Comparison of ENCODE assay signal across 17 cellular contexts in genomic region chr7:23135765-23136164, GRCh38. TPM values are rescaled to one million over a fixed set of nuclear protein-coding genes. Genes with fewer than 3 reads are reported as not detected.
A peak's percentile ranks its signal among the peaks of the same experiment; 100 is the strongest.
DNase-seq lines count a peak whose midpoint lies in the region; ATAC-seq, FAIRE-seq and TF ChIP-seq lines count a peak whose summit lies in the region.
"Had no signal": no experiment of that assay in that cellular context is flagged by ENCODE, and none has a peak within 500 bp of the region (broad histone marks: within the 10 kb centered on the region; RNA-seq: fewer than 3 reads in every experiment).

No MANE protein-coding gene starts in this region.

- POLR2A ChIA-PET in H1 (lab: Charles Lee; ENCODE audit: partially characterized antibody), result interaction anchor here (0.9 to 2.4 kb wide), 5 partner anchors 10 to 30 kb away, joined by 3 to 12 read pairs (median 5); partner anchors contain the start of gene KLHL7

- H4K91ac ChIP-seq in H9 (ENCODE audit: insufficient read length, low read depth, low read length) (no peak overlapping the region), H1 (replicated peaks; ENCODE audit: insufficient read length, low read length) (no peak overlapping the region), mesenchymal stem cell (ENCODE audit: low read length) (no peak overlapping the region)

- H2BK5ac ChIP-seq in H9 (ENCODE audit: insufficient read length, low read length), result no peak overlapping the region
- no peak overlapping the region for H2BK5ac ChIP-seq in H1 (ENCODE audit: low read depth, low read length)
- no peak overlapping the region for H2BK5ac ChIP-seq in mesenchymal stem cell (ENCODE audit: low read depth, low read length, poor library complexity, severe bottlenecking)

- CTCF ChIA-PET in H1 (lab: Charles Lee; ENCODE audit: partially characterized antibody), result interaction anchor here (0.9 to 1.3 kb wide), 2 partner anchors 9 to 13 kb away, joined by 4 read pairs; no protein-coding TSS in a partner anchor

- H3K27me3 ChIP-seq in GM23338 (ENCODE audit: insufficient read depth) (no peaks in the 10 kb centered on the region), H9 (ENCODE audit: insufficient read depth, low read length) (no peaks in the 10 kb centered on the region), H1 (replicated peaks in 1 of 4; ENCODE audit: control insufficient read depth in 3 of 4, extremely low read depth in 1 of 4, insufficient read depth in 3 of 4, low read length in 3 of 4) (no peaks in the 10 kb centered on the region), mesenchymal stem cell (ENCODE audit: control insufficient read depth in 1 of 2, insufficient read depth in 1 of 2, low read length in 2 of 2) (no peaks in the 10 kb centered on the region)
- H3K27me3 ChIP-seq: BE2C had no signal

- peak; percentile 45 for FAIRE-seq in H1 (lab: Jason Lieb, UNC)
- FAIRE-seq: GM12891 had no signal

- no CpG with 5 or more reads among the region's 1 CpG for WGBS in H9 (ENCODE audit: extremely low coverage, insufficient read length, low lambda C conversion rate)
- WGBS in H1 (ENCODE audit: extremely low coverage in 1 of 2, insufficient coverage in 1 of 2, insufficient read length in 1 of 2, insufficient replicate concordance in 2 of 2, low coverage in 1 of 2, low lambda C conversion rate in 2 of 2, missing lambda C conversion rate in 1 of 2), 2 experiments, result 58% methylated on average over 1 of the region's 1 CpG; no CpG with 5 or more reads in 1 of the 2 experiments
- 67% methylated on average over 1 of the region's 1 CpG for WGBS in mesenchymal stem cell

- H2BK12ac ChIP-seq in H9 (ENCODE audit: insufficient read length, low read depth, low read length) (no peak overlapping the region), H1 (ENCODE audit: low read depth, low read length) (no peak overlapping the region), mesenchymal stem cell (ENCODE audit: low read length in 2 of 2) (no peak overlapping the region)

- no peak for TF ChIP-seq POLR2A in H1 (IDR thresholded peaks at IDR 0.05; ENCODE audit: control extremely low read depth in 1 of 2, low read depth in 2 of 2, low read length in 2 of 2)

- H3K36me3 ChIP-seq in GM23338 (ENCODE audit: insufficient read depth), result no peaks in the 10 kb centered on the region; the same call in 1 of the 2 replicates
- H3K36me3 ChIP-seq in H1 (ENCODE audit: control insufficient read depth in 2 of 4, insufficient read depth in 4 of 4, low read length in 3 of 4), result peaks cover 0 to 16% (median under 1%) of the 10 kb centered on the region in 4 experiments; a peak in 4 of 8 replicates
- peaks cover 0 to 9% of the 10 kb centered on the region in 2 experiments for H3K36me3 ChIP-seq in mesenchymal stem cell (ENCODE audit: control insufficient read depth in 1 of 2, insufficient read depth in 2 of 2, low read depth in 1 of 2, low read length in 2 of 2)
- H3K36me3 ChIP-seq: BE2C had no signal

- TF ChIP-seq RAD21 in H1 (IDR thresholded peaks at IDR 0.05 in 1 of 2, conservative IDR thresholded peaks at IDR 0.05 in 1 of 2; ENCODE audit: low read depth in 2 of 2, low read length in 2 of 2), result no peak

- peaks cover 2% of the 10 kb centered on the region for H3K27me3 Mint-ChIP-seq in GM23338 (ENCODE audit: insufficient read depth, low read depth, poor library complexity)
- H3K27me3 Mint-ChIP-seq in H9 (ENCODE audit: low read depth), result no peaks in the 10 kb centered on the region

- H3K4me3 Mint-ChIP-seq in GM23338 (no peak overlapping the region), H9 (no peak overlapping the region)
- H3K4me3 Mint-ChIP-seq: CD14-positive monocyte; CD8-positive, alpha-beta T cell had no signal

- H4K8ac ChIP-seq in H9 (replicated peaks; ENCODE audit: insufficient read length, low read depth, low read length), result no peak overlapping the region
- H4K8ac ChIP-seq in H1 (ENCODE audit: extremely low read depth, insufficient read depth, low read length), result no peak overlapping the region
- no peak overlapping the region for H4K8ac ChIP-seq in mesenchymal stem cell (ENCODE audit: low read length)

- TF ChIP-seq CTCF in GM23338 (conservative IDR thresholded peaks at IDR 0.05; ENCODE audit: low read depth in 2 of 2) (no peak), H9 (conservative IDR thresholded peaks at IDR 0.05) (no peak), H1 (IDR thresholded peaks at IDR 0.05; ENCODE audit: control extremely low read depth in 1 of 3, insufficient read depth in 1 of 3, low read depth in 1 of 3, low read length in 3 of 3) (no peak)

- H3K9me3 Mint-ChIP-seq in GM23338 (peaks cover 4% of the 10 kb centered on the region; the same call in 1 of the 3 replicates), H9 (peaks cover 3 to 4% of the 10 kb centered on the region in 2 experiments; a peak in 2 of 5 replicates)

- TF ChIP-seq EP300 in H1 (IDR thresholded peaks at IDR 0.05; ENCODE audit: borderline replicate concordance in 1 of 2, low read depth in 2 of 2, low read length in 2 of 2), result no peak

- H3K4me1 ChIP-seq in GM23338 (ENCODE audit: insufficient read depth) (no peaks in the 10 kb centered on the region), H9 (ENCODE audit: insufficient read depth, low read length) (no peaks in the 10 kb centered on the region), H1 (replicated peaks in 1 of 4; ENCODE audit: control insufficient read depth in 3 of 4, insufficient read depth in 4 of 4, low read length in 3 of 4) (peaks cover 0 to 2% (median 2%) of the 10 kb centered on the region in 4 experiments; a peak in 3 of 7 replicates), mesenchymal stem cell (ENCODE audit: control insufficient read depth, insufficient read depth, low read depth, low read length) (no peaks in the 10 kb centered on the region)
- H3K4me1 ChIP-seq: BE2C had no signal

- H3K9me3 ChIP-seq in H9 (ENCODE audit: control insufficient read depth, low read depth, low read length) (no peaks in the 10 kb centered on the region), H1 (ENCODE audit: insufficient read depth in 2 of 2, low read depth in 1 of 2, low read length in 1 of 2) (0 out of 4 replicates have a peak, but pooled peaks cover 0 to 2% of the 10 kb centered on the region in 2 experiments), mesenchymal stem cell (ENCODE audit: control insufficient read depth, low read length) (no peaks in the 10 kb centered on the region)
- H3K9me3 ChIP-seq: BE2C had no signal

- H4K20me1 ChIP-seq in GM23338 (replicated peaks; ENCODE audit: insufficient read depth), result no peaks in the 10 kb centered on the region; the same call in 1 of the 2 replicates
- H4K20me1 ChIP-seq in H9 (ENCODE audit: control insufficient read depth, insufficient read depth, insufficient read length), result no peaks in the 10 kb centered on the region
- H4K20me1 ChIP-seq in H1 (replicated peaks in 1 of 2; ENCODE audit: control insufficient read depth in 1 of 2, insufficient read depth in 2 of 2, low read length in 2 of 2), result no peaks in the 10 kb centered on the region

- H3K4me1 Mint-ChIP-seq in GM23338 (peaks cover 15% of the 10 kb centered on the region), H9 (peaks cover 5 to 14% of the 10 kb centered on the region in 2 experiments)
- H3K4me1 Mint-ChIP-seq: CD14-positive monocyte had no signal

- H2BK120ac ChIP-seq in H9 (ENCODE audit: low read depth, low read length, poor library complexity, severe bottlenecking), result no peak overlapping the region
- no peak overlapping the region for H2BK120ac ChIP-seq in H1 (replicated peaks; ENCODE audit: low read depth, low read length)
- H2BK120ac ChIP-seq in mesenchymal stem cell (ENCODE audit: low read depth, low read length), result no peak overlapping the region

- H3K79me2 ChIP-seq in GM23338 (replicated peaks; ENCODE audit: insufficient read depth), result peaks cover 7% of the 10 kb centered on the region; the same call in 1 of the 2 replicates
- no peaks in the 10 kb centered on the region for H3K79me2 ChIP-seq in H9 (ENCODE audit: insufficient read depth, low read length)
- H3K79me2 ChIP-seq in H1 (ENCODE audit: control insufficient read depth in 1 of 2, insufficient read depth in 2 of 2, low read length in 2 of 2), result no peaks in the 10 kb centered on the region

- no peaks in the 10 kb centered on the region for H3K9me2 ChIP-seq in GM23338 (ENCODE audit: insufficient read depth)

- DNase-seq in GM23338 (ENCODE audit: low spot score) (no peak), H9 (no peak), H1 (ENCODE audit: low read depth in 1 of 2, low spot score in 2 of 2) (no peak), mesenchymal stem cell (peak; percentile 7), NCI-H2081 (lab: John Stamatoyannopoulos, UW) (no peak), C1 segment of cervical spinal cord (lab: John Stamatoyannopoulos, UW) (no peak), NCI-H446 treated with DMSO at 0.1 percent for 48 hours (lab: John Stamatoyannopoulos, UW) (no peak)
- DNase-seq: ACHN; BE2C; CD8-positive, alpha-beta T cell; COR-L47; DMS153; DMS79 treated with DMSO at 0.1 percent for 48 hours; EL; KBM-7 had no signal

- peak overlapping the region; percentile 17; the same call in 1 of the 2 replicates for H3K27ac Mint-ChIP-seq in GM23338
- peak overlapping the region; percentile 4 to 77 (median 59); a peak in 4 of 7 replicates for H3K27ac Mint-ChIP-seq in H9
- H3K27ac Mint-ChIP-seq: CD14-positive monocyte; CD8-positive, alpha-beta T cell had no signal

- H3K23ac ChIP-seq in H9 (ENCODE audit: insufficient read length, low read depth, low read length) (no peak overlapping the region), H1 (ENCODE audit: insufficient read length) (no peak overlapping the region), mesenchymal stem cell (ENCODE audit: low read length in 2 of 2) (no peak overlapping the region)

- H3K27ac ChIP-seq in GM23338 (ENCODE audit: low read depth), result no peak overlapping the region
- H3K27ac ChIP-seq in H9 (ENCODE audit: insufficient read length, low read depth, low read length), result peak overlapping the region; percentile 15
- no peak overlapping the region for H3K27ac ChIP-seq in H1 (ENCODE audit: low read depth, low read length)
- no peak overlapping the region for H3K27ac ChIP-seq in mesenchymal stem cell (ENCODE audit: low read length, poor library complexity, severe bottlenecking)

- H3K79me1 ChIP-seq in H9 (ENCODE audit: insufficient read depth, low read depth, low read length, poor library complexity, severe bottlenecking) (no peaks in the 10 kb centered on the region), H1 (ENCODE audit: low read depth, low read length) (no peaks in the 10 kb centered on the region), mesenchymal stem cell (replicated peaks; ENCODE audit: low read length, poor library complexity, severe bottlenecking) (no peaks in the 10 kb centered on the region)

- ATAC-seq in GM23338, result peak; percentile 58
- ATAC-seq: CD8-positive, alpha-beta T cell had no signal

- no peaks in the 10 kb centered on the region for H3F3A ChIP-seq in GM23338 (replicated peaks; ENCODE audit: low read depth)

- H3K9ac ChIP-seq in H9 (ENCODE audit: extremely low read depth, insufficient read length, low read length) (peak overlapping the region; percentile 44), H1 (replicated peaks in 1 of 4; ENCODE audit: extremely low read depth in 1 of 4, low read depth in 3 of 4, low read length in 3 of 4) (no peak overlapping the region), mesenchymal stem cell (ENCODE audit: low read length) (no peak overlapping the region)

- no peak overlapping the region for H3T11ph ChIP-seq in H9 (ENCODE audit: low read length)

- H3K36me3 Mint-ChIP-seq in GM23338 (ENCODE audit: low read depth) (peaks cover 23% of the 10 kb centered on the region), H9 (ENCODE audit: insufficient read depth in 1 of 3, low read depth in 3 of 3) (peaks cover 15 to 19% (median 16%) of the 10 kb centered on the region in 3 experiments; a peak in 6 of 7 replicates)

- H3K23me2 ChIP-seq in H9 (ENCODE audit: insufficient read length, low read depth, low read length, poor library complexity, severe bottlenecking), result no peaks in the 10 kb centered on the region
- no peaks in the 10 kb centered on the region for H3K23me2 ChIP-seq in H1 (ENCODE audit: low read depth, low read length)

- no peak overlapping the region for H2BK20ac ChIP-seq in H9 (ENCODE audit: low read depth, low read length, poor library complexity, severe bottlenecking)
- no peak overlapping the region for H2BK20ac ChIP-seq in H1 (ENCODE audit: low read length)

- H3K4me2 ChIP-seq in GM23338, result no peak overlapping the region
- no peak overlapping the region for H3K4me2 ChIP-seq in H9 (ENCODE audit: insufficient read depth, insufficient read length, low read length)
- no peak overlapping the region for H3K4me2 ChIP-seq in H1 (ENCODE audit: insufficient read depth in 1 of 2, low read depth in 2 of 2, low read length in 2 of 2)
- H3K4me2 ChIP-seq in mesenchymal stem cell (ENCODE audit: low read length, poor library complexity, severe bottlenecking), result no peak overlapping the region

- H2AFZ ChIP-seq in GM23338 (no peak overlapping the region), H9 (ENCODE audit: low read length) (no peak overlapping the region), H1 (ENCODE audit: low read length) (no peak overlapping the region), mesenchymal stem cell (ENCODE audit: low read depth, low read length) (no peak overlapping the region)

- H2BK15ac ChIP-seq in H9 (ENCODE audit: low read depth, low read length), result no peak overlapping the region
- H2BK15ac ChIP-seq in H1 (ENCODE audit: low read length), result no peak overlapping the region
- no peak overlapping the region for H2BK15ac ChIP-seq in mesenchymal stem cell (ENCODE audit: low read depth, poor library complexity, severe bottlenecking)

- H4K5ac ChIP-seq in H9 (ENCODE audit: insufficient read length, low read depth, low read length) (no peak overlapping the region), H1 (ENCODE audit: insufficient read length, low read depth, low read length) (no peak overlapping the region)

- no peak overlapping the region for H3K4ac ChIP-seq in H9 (ENCODE audit: low read depth, low read length)
- no peak overlapping the region for H3K4ac ChIP-seq in H1 (replicated peaks; ENCODE audit: insufficient read length, low read depth, low read length)
- H3K4ac ChIP-seq in mesenchymal stem cell (ENCODE audit: low read depth in 1 of 2, low read length in 2 of 2), result no peak overlapping the region

- no peak overlapping the region for H2AK5ac ChIP-seq in H9 (ENCODE audit: insufficient read length, low read length)
- H2AK5ac ChIP-seq in H1 (ENCODE audit: low read depth, low read length), result no peak overlapping the region
- no peak overlapping the region for H2AK5ac ChIP-seq in mesenchymal stem cell (ENCODE audit: low read length, severe bottlenecking)

- H3K4me3 ChIP-seq in GM23338 (no peak overlapping the region), H1 (ENCODE audit: extremely low read depth in 1 of 4, insufficient read depth in 2 of 4, low read depth in 3 of 4, low read length in 4 of 4) (no peak overlapping the region), mesenchymal stem cell (ENCODE audit: insufficient read depth in 1 of 2, low read depth in 1 of 2, low read length in 2 of 2) (no peak overlapping the region)

- H3K14ac ChIP-seq in H9 (ENCODE audit: insufficient read depth, low read length) (no peak overlapping the region), H1 (ENCODE audit: insufficient read length) (no peak overlapping the region), mesenchymal stem cell (ENCODE audit: low read length in 2 of 2) (no peak overlapping the region)

- H3K56ac ChIP-seq in H9 (ENCODE audit: insufficient read length, low read depth, low read length) (no peak overlapping the region), H1 (replicated peaks; ENCODE audit: insufficient read length, low read depth, low read length) (no peak overlapping the region)

- H3K18ac ChIP-seq in H9 (ENCODE audit: insufficient read length, low read depth, low read length), result no peak overlapping the region
- H3K18ac ChIP-seq in H1 (ENCODE audit: extremely low read depth, low read length), result no peak overlapping the region
- no peak overlapping the region for H3K18ac ChIP-seq in mesenchymal stem cell (ENCODE audit: low read depth in 1 of 2, low read length in 2 of 2)

RNA-seq across cellular contexts. Expression of gene KLHL7, which starts 30.2 kb away (rescaled TPM):
- 119 and 143 TPM in 2 replicates for total RNA-seq in GM23338 (2014; rRNA removed; shearing (Covaris generic))
- polyA plus RNA-seq in GM23338 (2016; fragmentation: Nextera tagmentation; extraction: Ambion mirVana) (85.8 and 92.5 TPM in 2 replicates), H1 (2011; rRNA removed) (44.2 and 65.3 TPM in 2 replicates)
- 56.7 and 58.3 TPM in 2 replicates for total RNA-seq in H9 (2021)
- 111 and 115 TPM in 2 replicates for total RNA-seq in H1 (2021; fragmentation: NEBNext Ultra II Directional; extraction: Animal tissue kit (Norgen Biotek cat#: 25700))
- 79.0 TPM for polyA plus RNA-seq in H1 (2011; cell fraction: cytosol; rRNA removed)
- 32.6 TPM for polyA plus RNA-seq in H1 (2011; cell fraction: nucleus; rRNA removed)
- 68.9 to 121 TPM (median 90.5 TPM) in 4 replicates for polyA plus RNA-seq in H1 (2012, experiment 1 of 2)
- 56.0 TPM for polyA plus RNA-seq in H1 (2012, experiment 2 of 2)
- polyA plus RNA-seq in H1 (2013, experiment 1 of 2), result 84.0 TPM
- 88.6 TPM for polyA plus RNA-seq in H1 (2013, experiment 2 of 2)
- 48.6 and 66.7 TPM in 2 replicates for polyA minus RNA-seq in H1 (2011; rRNA and poly(A)+ RNA removed)
- polyA minus RNA-seq in H1 (2011; cell fraction: cytosol; rRNA and poly(A)+ RNA removed), result 79.2 TPM
- polyA minus RNA-seq in H1 (2011; cell fraction: nucleus; rRNA and poly(A)+ RNA removed), result 95.1 TPM
- polyA plus RNA-seq in mesenchymal stem cell (2013, experiment 1 of 2), result 26.5 TPM
- 27.6 TPM for polyA plus RNA-seq in mesenchymal stem cell (2013, experiment 2 of 2)

RNA-seq across cellular contexts. Expression of gene NUP42, which starts 46.1 kb away (rescaled TPM):
- 42.7 and 44.7 TPM in 2 replicates for total RNA-seq in GM23338 (2014; rRNA removed; shearing (Covaris generic))
- polyA plus RNA-seq in GM23338 (2016; fragmentation: Nextera tagmentation; extraction: Ambion mirVana), result 35.0 and 39.1 TPM in 2 replicates
- total RNA-seq in H9 (2021), result 34.9 and 36.5 TPM in 2 replicates
- 27.8 and 31.8 TPM in 2 replicates for total RNA-seq in H1 (2021; fragmentation: NEBNext Ultra II Directional; extraction: Animal tissue kit (Norgen Biotek cat#: 25700))
- 25.0 and 41.2 TPM in 2 replicates for polyA plus RNA-seq in H1 (2011; rRNA removed)
- 27.4 TPM for polyA plus RNA-seq in H1 (2011; cell fraction: cytosol; rRNA removed)
- 38.5 TPM for polyA plus RNA-seq in H1 (2011; cell fraction: nucleus; rRNA removed)
- polyA plus RNA-seq in H1 (2012, experiment 1 of 2), result 30.0 to 35.3 TPM (median 33.6 TPM) in 4 replicates
- polyA plus RNA-seq in H1 (2012, experiment 2 of 2), result 10.1 TPM
- polyA plus RNA-seq in H1 (2013, experiment 1 of 2), result 21.7 TPM
- polyA plus RNA-seq in H1 (2013, experiment 2 of 2), result 22.1 TPM
- 22.2 and 29.8 TPM in 2 replicates for polyA minus RNA-seq in H1 (2011; rRNA and poly(A)+ RNA removed)
- 16.6 TPM for polyA minus RNA-seq in H1 (2011; cell fraction: cytosol; rRNA and poly(A)+ RNA removed)
- 21.3 TPM for polyA minus RNA-seq in H1 (2011; cell fraction: nucleus; rRNA and poly(A)+ RNA removed)
- polyA plus RNA-seq in mesenchymal stem cell (2013, experiment 1 of 2), result 15.3 TPM
- polyA plus RNA-seq in mesenchymal stem cell (2013, experiment 2 of 2), result 15.5 TPM
